ENCODE assay signal across 8 cellular contexts in genomic region chr22:41801147-41801819, GRCh38. TPM values are rescaled to one million over a fixed set of nuclear protein-coding genes. Genes with fewer than 3 reads are reported as not detected.
DNase-seq lines count a peak whose midpoint lies in the region; ATAC-seq and TF ChIP-seq lines count a peak whose summit lies in the region.

No MANE protein-coding gene starts in this region.

- H3K79me2 ChIP-seq in mesendoderm (ENCODE audit: control insufficient read depth, insufficient read depth, low read length) = peaks cover 4% of the 10 kb centered on the region

- DNase-seq in right atrium auricular region (ENCODE audit: low spot score) (no peak), Right ventricle myocardium inferior (ENCODE audit: missing footprints) (no peak), body of pancreas (no peak), mesendoderm (no peak), GM10248 (ENCODE audit: extremely low spot score) (no peak), NCI-H446 (lab: John Stamatoyannopoulos, UW) (no peak), omental fat pad (ENCODE audit: low spot score) (no peak)

- POLR2A ChIA-PET in GM10248 (lab: Yijun Ruan, JAX) = interaction anchor here (1.2 to 1.9 kb wide), 5 partner anchors 20 to 82 kb away, joined by 3 to 10 read pairs (median 3); partner anchors contain the start of gene SREBF2

- CTCF ChIA-PET in GM10248 (lab: Yijun Ruan, JAX) = interaction anchor here (1.0 to 4.6 kb wide), 10 partner anchors 10 to 140 kb away, joined by 3 to 43 read pairs (median 8); partner anchors contain the start of genes MEI1 and SREBF2

- TF ChIP-seq CTCF in right atrium auricular region (IDR thresholded peaks at IDR 0.05) = no peak
- TF ChIP-seq CTCF in body of pancreas (IDR thresholded peaks at IDR 0.05) = no peak
- TF ChIP-seq CTCF in GM10248 (IDR thresholded peaks at IDR 0.05; ENCODE audit: control extremely low read depth, extremely low read depth, low read depth, missing control alignments) = no peak
- TF ChIP-seq CTCF in omental fat pad (IDR thresholded peaks at IDR 0.05) = no peak

- no peak overlapping the region for H3K18ac ChIP-seq in mesendoderm (ENCODE audit: low read length)

- TF ChIP-seq POLR2A in body of pancreas (IDR thresholded peaks at IDR 0.05) = no peak

- ATAC-seq in Right ventricle myocardium inferior = no peak
- no peak for ATAC-seq in body of pancreas
- ATAC-seq in GM19463 (IDR thresholded peaks at IDR 0.05; ENCODE audit: unreplicated experiment) = no peak
- ATAC-seq in omental fat pad (ENCODE audit: low FRiP score) = no peak

- H4K8ac ChIP-seq in mesendoderm (ENCODE audit: low read depth, low read length) = no peak overlapping the region

- no peaks in the 10 kb centered on the region for H3K79me1 ChIP-seq in mesendoderm (ENCODE audit: low read length)

- no peak overlapping the region for H2BK120ac ChIP-seq in mesendoderm (ENCODE audit: low read depth, low read length)

- intact Hi-C loops in Right ventricle myocardium inferior (cut with DNase I) (loop anchor here (5.0 kb wide), 1 partner anchor 104 kb away; the partner anchor contains the start of gene MEI1), body of pancreas (cut with DNase I) (no loop called here)

- peak overlapping the region; percentile 86 for H3K4me2 ChIP-seq in mesendoderm (ENCODE audit: low read length)

- no peak overlapping the region for H2BK5ac ChIP-seq in mesendoderm (ENCODE audit: low read length)

- H3K23ac ChIP-seq in mesendoderm (ENCODE audit: low read length) = no peak overlapping the region

- H3K9me3 ChIP-seq in right atrium auricular region (no peaks in the 10 kb centered on the region), body of pancreas (no peaks in the 10 kb centered on the region)

- H2BK15ac ChIP-seq in mesendoderm (replicated peaks; ENCODE audit: low read depth) = no peak overlapping the region

- H3K36me3 ChIP-seq in right atrium auricular region = no peaks in the 10 kb centered on the region
- H3K36me3 ChIP-seq in body of pancreas (replicated peaks in 1 of 2; ENCODE audit: insufficient read depth in 1 of 2, low read depth in 2 of 2) = no peaks in the 10 kb centered on the region
- no peaks in the 10 kb centered on the region for H3K36me3 ChIP-seq in mesendoderm (ENCODE audit: control insufficient read depth, insufficient read depth, low read length)

- H2AK5ac ChIP-seq in mesendoderm (ENCODE audit: low read length) = no peak overlapping the region

- H3K9ac ChIP-seq in mesendoderm (ENCODE audit: low read length) = peak overlapping the region; percentile 83

- peak overlapping the region; percentile 81 for H3K56ac ChIP-seq in mesendoderm (ENCODE audit: low read length)

- H3K4ac ChIP-seq in mesendoderm (ENCODE audit: low read depth, low read length) = no peak overlapping the region

- 5 to 10% methylated on average over 3 to 4 of the region's 4 CpGs for WGBS in body of pancreas, 2 donors
- WGBS in mesendoderm (ENCODE audit: extremely low coverage, insufficient coverage, low lambda C conversion rate) = no CpG with 5 or more reads among the region's 4 CpGs

- H3K27ac ChIP-seq in right atrium auricular region = peak overlapping the region; percentile 90
- peak overlapping the region; percentile 75 to 92 (median 85) for H3K27ac ChIP-seq in body of pancreas
- no peak overlapping the region for H3K27ac ChIP-seq in mesendoderm (ENCODE audit: low read depth, low read length)

- H3K27me3 ChIP-seq in right atrium auricular region (no peaks in the 10 kb centered on the region), body of pancreas (no peaks in the 10 kb centered on the region), mesendoderm (ENCODE audit: insufficient read depth, low read length, poor library complexity) (no peaks in the 10 kb centered on the region)

- H4K5ac ChIP-seq in mesendoderm (ENCODE audit: low read length) = no peak overlapping the region

- peaks cover 0 to 24% of the 10 kb centered on the region in 2 donors for H3K4me1 ChIP-seq in right atrium auricular region
- H3K4me1 ChIP-seq in body of pancreas = peaks cover 30% of the 10 kb centered on the region
- H3K4me1 ChIP-seq in mesendoderm (ENCODE audit: control insufficient read depth, low read depth, low read length) = no peaks in the 10 kb centered on the region

- H3K4me3 ChIP-seq in right atrium auricular region (peak overlapping the region; percentile 72 to 92), body of pancreas (peak overlapping the region; percentile 38 to 63), mesendoderm (ENCODE audit: low read length) (peak overlapping the region; percentile 74)

RNA-seq across cellular contexts. Expression of gene CCDC134, which starts 0.8 kb away (rescaled TPM):
- total RNA-seq in right atrium auricular region (1 to 10 TPM; 4.0 to 6.4 TPM), Right ventricle myocardium inferior (4.1 TPM), body of pancreas (10 to 100 TPM in 1 of 2 donors, 1 to 10 TPM in 1; 3.1 to 13.5 TPM), omental fat pad (1 to 10 TPM; 1.6 to 3.5 (median 3.4) TPM)
- 8.3 TPM for polyA plus RNA-seq in mesendoderm (2013, experiment 1 of 2)
- polyA plus RNA-seq in mesendoderm (2013, experiment 2 of 2) = 8.0 TPM

RNA-seq across cellular contexts. Expression of gene SREBF2, which starts 31.6 kb away (rescaled TPM):
- total RNA-seq in right atrium auricular region = 10 to 100 TPM; 45.6 to 61.4 TPM
- 75.5 TPM for total RNA-seq in Right ventricle myocardium inferior
- 10 to 100 TPM; 40.2 to 68.6 TPM for total RNA-seq in body of pancreas
- 83.8 TPM for polyA plus RNA-seq in mesendoderm (2013, experiment 1 of 2)
- 84.9 TPM for polyA plus RNA-seq in mesendoderm (2013, experiment 2 of 2)
- total RNA-seq in omental fat pad = 10 to 100 TPM; 26.3 to 63.5 (median 33.8) TPM
